ENCODE assay signal across 14 cellular contexts in the genomic region with DNA sequence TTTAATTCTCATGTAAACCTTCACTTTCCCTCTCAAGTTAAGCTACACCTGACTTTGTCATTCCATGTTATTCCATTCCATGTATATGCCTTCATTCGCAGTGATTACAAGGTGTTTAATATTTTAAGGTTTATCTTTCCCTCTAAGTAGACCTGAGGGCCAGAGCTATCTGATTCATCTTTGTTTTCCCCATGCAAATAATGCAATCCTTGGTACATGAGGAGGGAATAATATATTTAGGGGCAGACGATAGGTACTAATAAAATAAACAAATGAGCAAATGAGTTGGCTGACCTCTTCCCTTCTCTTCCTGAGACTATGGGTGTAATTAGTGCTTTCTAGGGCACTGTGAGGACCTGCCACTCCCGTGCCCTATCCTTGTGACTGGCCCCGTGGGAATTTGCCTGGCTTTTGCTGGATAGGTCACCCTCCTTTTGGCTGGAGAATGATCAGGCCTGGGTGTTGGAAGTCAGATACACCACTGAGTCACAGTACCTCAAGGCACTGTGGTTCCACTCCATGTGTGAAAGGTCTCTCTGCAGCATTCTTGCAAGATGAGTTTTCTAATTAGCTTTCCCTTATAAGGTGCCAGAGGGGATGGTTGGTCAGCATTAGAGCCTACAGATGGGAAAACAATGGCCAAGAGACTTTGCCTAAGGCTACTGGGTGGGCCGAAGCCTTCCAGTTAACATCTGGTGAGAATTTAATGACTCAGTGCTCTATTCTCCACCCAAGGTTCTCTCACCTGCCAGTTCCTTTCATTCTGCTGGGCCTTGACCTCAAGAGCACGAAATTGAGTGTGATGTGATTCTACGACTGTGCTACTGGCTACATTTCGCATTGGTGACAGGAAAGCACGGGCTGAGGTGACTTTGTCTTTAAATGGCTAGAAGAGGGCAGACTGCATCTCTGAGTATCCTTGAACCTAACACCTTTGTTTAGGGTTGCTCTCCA.
A peak's percentile ranks its signal among the peaks of the same experiment; 100 is the strongest.
DNase-seq lines count a peak whose midpoint lies in the region; ATAC-seq and TF ChIP-seq lines count a peak whose summit lies in the region.
"Had no signal": no experiment of that assay in that cellular context is flagged by ENCODE, and none has a peak within 500 bp of the region (broad histone marks: within the 10 kb centered on the region; RNA-seq: fewer than 3 reads in every experiment).

No MANE protein-coding gene starts in this region.

- no peaks in the 10 kb centered on the region for H3K9me3 ChIP-seq in HUES48 (ENCODE audit: control insufficient read depth, insufficient read depth, low read length)
- H3K9me3 ChIP-seq: transverse colon had no signal

- no peaks in the 10 kb centered on the region for H3K4me1 ChIP-seq in HUES48 (ENCODE audit: control insufficient read depth, insufficient read depth, low read length)

- in situ Hi-C loops in ACHN (cut with HindIII; ENCODE audit: low pct_ligation_motif_present, low pct_unique_long_range_greater_than_20kb, low sequenced_read_pairs) = no loop called here
- in situ Hi-C loops in astrocyte of the cerebellum (cut with HindIII; ENCODE audit: low sequenced_read_pairs) = no loop called here

- no peak overlapping the region for H3K4me3 Mint-ChIP-seq in activated T-helper 1 cell treated with anti-CD3 and anti-CD28 coated beads, Interleukin-12 subunit alpha, Interleukin-12 subunit beta, Interleukin-2, Interleukin-4 antibody, amounts not matched to agents 30 ng/mL and 10 ng/mL and 1 ng/mL, durations not matched to agents 14 hours and 24 hours and 36 hours
- H3K4me3 Mint-ChIP-seq in CD14-positive monocyte = no peak overlapping the region
- H3K4me3 Mint-ChIP-seq: activated naive CD4-positive, alpha-beta T cell treated with anti-CD3 and anti-CD28 coated beads, Interleukin-2, amount 10 ng/mL, durations not matched to agents 7 days and 5 days; naive B cell had no signal

- H3K27ac ChIP-seq in HUES48 (ENCODE audit: low read depth, low read length) = peak overlapping the region; percentile 42
- H3K27ac ChIP-seq: transverse colon had no signal

- ATAC-seq in GM18502 (IDR thresholded peaks at IDR 0.05; ENCODE audit: poor library complexity, unreplicated experiment) (no peak), HG03432 (IDR thresholded peaks at IDR 0.05; ENCODE audit: unreplicated experiment) (no peak)

- TF ChIP-seq CTCF in astrocyte of the cerebellum (IDR thresholded peaks at IDR 0.05; ENCODE audit: low read depth, low read length, missing control alignments) = no peak
- no peak for TF ChIP-seq CTCF in CD14-positive monocyte (IDR thresholded peaks at IDR 0.05)

- H3K9me3 Mint-ChIP-seq in activated T-helper 1 cell treated with anti-CD3 and anti-CD28 coated beads, Interleukin-12 subunit alpha, Interleukin-12 subunit beta, Interleukin-2, Interleukin-4 antibody, amounts not matched to agents 30 ng/mL and 10 ng/mL and 1 ng/mL, durations not matched to agents 14 hours and 24 hours and 36 hours = no peaks in the 10 kb centered on the region
- peaks cover 0 to 4% (median 2%) of the 10 kb centered on the region in 7 donors for H3K9me3 Mint-ChIP-seq in CD14-positive monocyte
- H3K9me3 Mint-ChIP-seq: activated naive CD4-positive, alpha-beta T cell treated with anti-CD3 and anti-CD28 coated beads, Interleukin-2, amount 10 ng/mL, durations not matched to agents 7 days and 5 days had no signal

- intact Hi-C loops in activated T-helper 1 cell treated with anti-CD3 and anti-CD28 coated beads, Interleukin-12 subunit alpha, Interleukin-12 subunit beta, Interleukin-2, Interleukin-4 antibody, amounts not matched to agents 30 ng/mL and 10 ng/mL and 1 ng/mL, durations not matched to agents 14 hours and 24 hours and 36 hours (cut with micrococcal nuclease) = no loop called here
- intact Hi-C loops in CD14-positive monocyte (cut with micrococcal nuclease) = no loop called here

- H3K27me3 Mint-ChIP-seq in activated T-helper 1 cell treated with anti-CD3 and anti-CD28 coated beads, Interleukin-12 subunit alpha, Interleukin-12 subunit beta, Interleukin-2, Interleukin-4 antibody, amounts not matched to agents 30 ng/mL and 10 ng/mL and 1 ng/mL, durations not matched to agents 14 hours and 24 hours and 36 hours (ENCODE audit: insufficient read depth) = no peaks in the 10 kb centered on the region
- peaks cover 0 to 1% (median 0%) of the 10 kb centered on the region in 3 donors for H3K27me3 Mint-ChIP-seq in CD14-positive monocyte (ENCODE audit: low read depth in 3 of 3)
- H3K27me3 Mint-ChIP-seq: activated naive CD4-positive, alpha-beta T cell treated with anti-CD3 and anti-CD28 coated beads, Interleukin-2, amount 10 ng/mL, durations not matched to agents 7 days and 5 days; naive B cell had no signal

- no peak overlapping the region for H3K9ac ChIP-seq in HUES48 (ENCODE audit: low read depth, low read length)

- H3K27me3 ChIP-seq in HUES48 (ENCODE audit: control insufficient read depth, insufficient read depth, low read length) = no peaks in the 10 kb centered on the region
- H3K27me3 ChIP-seq: transverse colon had no signal

- no peak overlapping the region for H3K4me3 ChIP-seq in HUES48 (ENCODE audit: low read depth, low read length)
- H3K4me3 ChIP-seq in astrocyte of the cerebellum (ENCODE audit: low read depth, low read length) = no peak overlapping the region
- H3K4me3 ChIP-seq: transverse colon had no signal

- no peaks in the 10 kb centered on the region for H3K36me3 ChIP-seq in HUES48 (ENCODE audit: control insufficient read depth, insufficient read depth, low read length)
- H3K36me3 ChIP-seq: transverse colon had no signal

- H3K4me1 Mint-ChIP-seq in activated T-helper 1 cell treated with anti-CD3 and anti-CD28 coated beads, Interleukin-12 subunit alpha, Interleukin-12 subunit beta, Interleukin-2, Interleukin-4 antibody, amounts not matched to agents 30 ng/mL and 10 ng/mL and 1 ng/mL, durations not matched to agents 14 hours and 24 hours and 36 hours (ENCODE audit: low read depth) = no peaks in the 10 kb centered on the region
- no peaks in the 10 kb centered on the region for H3K4me1 Mint-ChIP-seq in CD14-positive monocyte
- H3K4me1 Mint-ChIP-seq: activated naive CD4-positive, alpha-beta T cell treated with anti-CD3 and anti-CD28 coated beads, Interleukin-2, amount 10 ng/mL, durations not matched to agents 7 days and 5 days; naive B cell had no signal

- no peaks in the 10 kb centered on the region for H3K36me3 Mint-ChIP-seq in activated T-helper 1 cell treated with anti-CD3 and anti-CD28 coated beads, Interleukin-12 subunit alpha, Interleukin-12 subunit beta, Interleukin-2, Interleukin-4 antibody, amounts not matched to agents 30 ng/mL and 10 ng/mL and 1 ng/mL, durations not matched to agents 14 hours and 24 hours and 36 hours (ENCODE audit: low read depth)
- no peaks in the 10 kb centered on the region for H3K36me3 Mint-ChIP-seq in CD14-positive monocyte
- H3K36me3 Mint-ChIP-seq: activated naive CD4-positive, alpha-beta T cell treated with anti-CD3 and anti-CD28 coated beads, Interleukin-2, amount 10 ng/mL, durations not matched to agents 7 days and 5 days; naive B cell had no signal

- DNase-seq in ACHN (peak; percentile 95), astrocyte of the cerebellum (ENCODE audit: low read depth) (peak; percentile 96), iris pigment epithelial cell (ENCODE audit: low read depth) (peak; percentile 94), CD14-positive monocyte (ENCODE audit: low spot score) (no peak)
- DNase-seq in activated T-helper 1 cell treated with anti-CD3 and anti-CD28 coated beads, Interleukin-12 subunit alpha, Interleukin-12 subunit beta, Interleukin-2, Interleukin-4 antibody, amounts not matched to agents 30 ng/mL and 10 ng/mL and 1 ng/mL, durations not matched to agents 14 hours and 24 hours and 36 hours (ENCODE audit: low spot score) = no peak
- DNase-seq: activated naive CD4-positive, alpha-beta T cell treated with anti-CD3 and anti-CD28 coated beads, Interleukin-2, amount 10 ng/mL, durations not matched to agents 7 days and 5 days; AML-193; MV-4-11; naive B cell; stimulated activated CD4-positive, alpha-beta T cell treated with anti-CD3 and anti-CD28 coated beads, Interleukin-4, amount 100 ng/mL, for 1 hour; transverse colon had no signal

- H3K27ac Mint-ChIP-seq in activated T-helper 1 cell treated with anti-CD3 and anti-CD28 coated beads, Interleukin-12 subunit alpha, Interleukin-12 subunit beta, Interleukin-2, Interleukin-4 antibody, amounts not matched to agents 30 ng/mL and 10 ng/mL and 1 ng/mL, durations not matched to agents 14 hours and 24 hours and 36 hours = no peak overlapping the region
- no peak overlapping the region for H3K27ac Mint-ChIP-seq in CD14-positive monocyte
- H3K27ac Mint-ChIP-seq: activated naive CD4-positive, alpha-beta T cell treated with anti-CD3 and anti-CD28 coated beads, Interleukin-2, amount 10 ng/mL, durations not matched to agents 7 days and 5 days had no signal

Comparison
In these comparisons a context has a peak if more than half of its experiments do, and no peak if none do; other contexts are left out.
1. DNase-seq: peak in ACHN (single experiment), astrocyte of the cerebellum (single experiment) and iris pigment epithelial cell (single experiment); none in activated T-helper 1 cell treated with anti-CD3 and anti-CD28 coated beads, Interleukin-12 subunit alpha, Interleukin-12 subunit beta, Interleukin-2, Interleukin-4 antibody, amounts not matched to agents 30 ng/mL and 10 ng/mL and 1 ng/mL, durations not matched to agents 14 hours and 24 hours and 36 hours (single experiment) and CD14-positive monocyte (single experiment).